Comparison of ENCODE assay signal across 11 cellular contexts in the genomic region with DNA sequence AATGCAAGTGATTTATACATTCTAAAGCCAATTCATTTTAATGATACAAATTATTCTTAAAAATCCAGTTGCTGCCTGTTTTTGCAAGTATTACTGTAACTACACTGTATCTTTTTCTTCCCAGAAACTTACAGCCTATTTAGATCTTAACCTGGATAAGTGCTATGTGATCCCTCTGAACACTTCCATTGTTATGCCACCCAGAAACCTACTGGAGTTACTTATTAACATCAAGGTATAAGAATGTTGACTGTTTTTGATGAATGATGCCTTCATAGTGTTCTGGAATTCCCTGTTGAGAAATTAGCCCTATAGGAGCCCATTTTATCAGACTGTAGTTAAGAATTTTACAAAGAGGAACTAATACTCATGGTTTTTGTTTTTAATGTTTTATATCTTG.
"Had no signal": no experiment of that assay in that cellular context is flagged by ENCODE, and none has a peak within 500 bp of the region (broad histone marks: within the 10 kb centered on the region; RNA-seq: fewer than 3 reads in every experiment).

No MANE protein-coding gene starts in this region.

- H3K27me3 ChIP-seq: gastrocnemius medialis, suprapubic skin, upper lobe of right lung had no signal

- ATAC-seq: activated CD4-positive, CD25-positive, alpha-beta regulatory T cell treated with anti-CD3 and anti-CD28 coated beads, Interleukin-2, amount 50 U/mL, for 24 hours; gastrocnemius medialis; natural killer cell treated with Interleukin-12 subunit alpha and Interleukin-12 subunit beta and Interleukin-15 and Interleukin-18, amount 100 ng/mL, for 72 hours; stimulated activated naive CD8-positive, alpha-beta T cell treated with anti-CD3 and anti-CD28 coated beads, Interleukin-15, Interleukin-2, amounts not matched to agents 100 U/mL and 50 U/mL, for 24 hours; upper lobe of right lung had no signal

- DNase-seq: activated gamma-delta T cell; activated T-cell treated with anti-CD3 and anti-CD28 coated beads, Interleukin-2, amount 50 U/mL, for 1 hour; gastrocnemius medialis; mammary epithelial cell; stimulated activated CD4-positive, alpha-beta T cell treated with anti-CD3 and anti-CD28 coated beads, Interleukin-4, amount 100 ng/mL, for 1 hour; stimulated activated CD8-positive, alpha-beta memory T cell treated with anti-CD3 and anti-CD28 coated beads, Interleukin-4, amount 100 ng/mL, for 48 hours; stimulated activated naive CD8-positive, alpha-beta T cell treated with anti-CD3 and anti-CD28 coated beads, Interleukin-15, Interleukin-2, amounts not matched to agents 100 U/mL and 50 U/mL, for 24 hours; upper lobe of right lung had no signal

- H3K27me3 Mint-ChIP-seq: natural killer cell treated with Interleukin-12 subunit alpha and Interleukin-12 subunit beta and Interleukin-15 and Interleukin-18, amount 100 ng/mL, for 72 hours had no signal

- H3K27ac ChIP-seq: gastrocnemius medialis, suprapubic skin, upper lobe of right lung had no signal

- H3K9me3 ChIP-seq: gastrocnemius medialis, suprapubic skin, upper lobe of right lung had no signal

- H3K4me3 ChIP-seq: gastrocnemius medialis, suprapubic skin, upper lobe of right lung had no signal

- H3K4me1 ChIP-seq: upper lobe of right lung had no signal

- H3K9me3 Mint-ChIP-seq: natural killer cell treated with Interleukin-12 subunit alpha and Interleukin-12 subunit beta and Interleukin-15 and Interleukin-18, amount 100 ng/mL, for 72 hours had no signal

- H3K4me3 Mint-ChIP-seq: natural killer cell treated with Interleukin-12 subunit alpha and Interleukin-12 subunit beta and Interleukin-15 and Interleukin-18, amount 100 ng/mL, for 72 hours had no signal
